In the genomic region with DNA sequence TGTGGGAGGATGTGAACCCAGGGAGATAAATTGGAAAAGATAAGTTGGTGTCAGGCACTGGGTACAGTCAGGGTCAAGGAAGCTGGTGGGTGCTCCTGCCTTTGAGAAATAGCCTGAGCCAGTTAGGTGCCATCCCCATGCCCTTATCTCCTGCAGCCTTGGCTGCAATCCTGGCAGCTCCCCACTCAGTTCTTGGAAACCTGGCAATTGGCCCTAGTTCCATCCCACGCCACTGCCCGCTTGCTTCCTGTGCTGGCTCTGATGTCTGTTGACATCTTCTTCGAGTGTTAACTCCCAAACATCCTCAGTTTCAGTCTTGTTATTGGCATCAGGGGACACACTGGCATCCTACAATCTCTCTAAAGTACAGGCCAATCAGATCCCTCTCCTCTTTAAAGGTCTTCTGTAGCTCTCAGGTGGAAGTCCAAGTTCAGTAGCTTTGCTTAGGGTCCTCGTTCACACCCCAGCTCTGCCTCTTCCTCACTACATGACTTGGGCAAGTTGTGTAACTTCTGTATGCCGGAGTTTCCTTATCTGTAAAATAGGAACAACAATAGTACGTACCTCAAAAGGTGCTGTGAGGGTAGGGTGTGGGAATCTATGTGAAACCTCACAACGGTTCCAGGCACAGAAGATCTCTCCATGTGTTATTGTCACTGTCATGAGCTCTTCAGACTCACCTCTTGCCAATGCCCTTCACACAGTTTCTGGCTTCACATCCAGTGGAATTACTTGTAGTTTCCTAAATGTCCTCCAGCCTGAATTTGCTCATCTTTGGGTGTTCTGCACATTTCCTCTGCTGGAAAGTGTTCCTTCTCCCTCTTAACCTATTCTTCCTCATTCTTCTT, we compare ENCODE assay signal across 8 cellular contexts. TPM values are rescaled to one million over a fixed set of nuclear protein-coding genes. Genes with fewer than 3 reads are reported as not detected.
A peak's percentile ranks its signal among the peaks of the same experiment; 100 is the strongest.
DNase-seq lines count a peak whose midpoint lies in the region; ATAC-seq lines count a peak whose summit lies in the region.

No MANE protein-coding gene starts in this region.

- H3K36me3 ChIP-seq in CD4-positive, alpha-beta memory T cell (ENCODE audit: insufficient read depth, low read length) = no peaks in the 10 kb centered on the region

- H3K27ac ChIP-seq in right cardiac atrium (ENCODE audit: low read length) = peak overlapping the region; percentile 79
- no peak overlapping the region for H3K27ac ChIP-seq in CD4-positive, alpha-beta memory T cell (ENCODE audit: low read depth, low read length)

- peak overlapping the region in 1 of 7 donors; percentile 20 for H3K27ac Mint-ChIP-seq in CD4-positive, alpha-beta memory T cell

- peak overlapping the region in 4 of 8 donors; percentile 29 to 45 (median 35) for H3K4me3 Mint-ChIP-seq in CD4-positive, alpha-beta memory T cell

- intact Hi-C loops in right cardiac atrium (cut with DNase I) = no loop called here
- intact Hi-C loops in CD4-positive, alpha-beta memory T cell (cut with micrococcal nuclease) = no loop called here

- CTCF ChIA-PET in CD4-positive, alpha-beta memory T cell (lab: Charles Lee; ENCODE audit: partially characterized antibody) = interaction anchor here (1.6 kb wide), 1 partner anchor 14 kb away, joined by 4 read pairs; the partner anchor contains the start of gene PRKAR1A

- peaks cover 12 to 21% (median 16%) of the 10 kb centered on the region in 4 donors for H3K4me1 Mint-ChIP-seq in CD4-positive, alpha-beta memory T cell

- WGBS in right cardiac atrium = 23% methylated on average over 7 of the region's 7 CpGs

- H3K27me3 ChIP-seq in right cardiac atrium (ENCODE audit: control insufficient read depth, insufficient read depth) = no peaks in the 10 kb centered on the region
- H3K27me3 ChIP-seq in CD4-positive, alpha-beta memory T cell (ENCODE audit: insufficient read depth, low read length) = no peaks in the 10 kb centered on the region

- no peaks in the 10 kb centered on the region for H3K9me3 Mint-ChIP-seq in CD4-positive, alpha-beta memory T cell

- peak; percentile 26 for ATAC-seq in GM21825 (IDR thresholded peaks at IDR 0.05; ENCODE audit: unreplicated experiment)
- ATAC-seq in right cardiac atrium = peak; percentile 86 to 89

- peaks cover 5% of the 10 kb centered on the region in 2 donors for H3K27me3 Mint-ChIP-seq in CD4-positive, alpha-beta memory T cell

- no peaks in the 10 kb centered on the region for H3K4me1 ChIP-seq in right cardiac atrium (ENCODE audit: control insufficient read depth, insufficient read depth, low read length)
- H3K4me1 ChIP-seq in CD4-positive, alpha-beta memory T cell (ENCODE audit: insufficient read depth, low read length) = peaks cover 14% of the 10 kb centered on the region

- POLR2A ChIA-PET in CD4-positive, alpha-beta memory T cell (lab: Charles Lee; ENCODE audit: partially characterized antibody) = interaction anchor here (0.9 to 1.1 kb wide), 3 partner anchors 11 to 250 kb away, joined by 3 to 8 read pairs (median 3); partner anchors contain the start of gene AMZ2

- peak; percentile 20 for DNase-seq in NOMO-1 treated with DMSO at 0.1 percent for 48 hours (lab: John Stamatoyannopoulos, UW; ENCODE audit: unreplicated experiment)
- peak; percentile 55 to 80 (median 78) for DNase-seq in right cardiac atrium
- no peak for DNase-seq in CD4-positive, alpha-beta memory T cell
- DNase-seq in stimulated activated CD4-positive, alpha-beta T cell treated with anti-CD3 and anti-CD28 coated beads, Interleukin-2, amount 100 ng/mL, for 24 hours = no peak
- no peak for DNase-seq in SW480 (ENCODE audit: low spot score)
- no peak for DNase-seq in middle frontal gyrus (ENCODE audit: extremely low spot score, low spot score)

- no peaks in the 10 kb centered on the region for H3K9me3 ChIP-seq in right cardiac atrium (ENCODE audit: control insufficient read depth, low read length)
- H3K9me3 ChIP-seq in CD4-positive, alpha-beta memory T cell (ENCODE audit: control insufficient read depth in 1 of 2, low read length in 2 of 2) = no peaks in the 10 kb centered on the region

- no peaks in the 10 kb centered on the region for H3K36me3 Mint-ChIP-seq in CD4-positive, alpha-beta memory T cell

- peak overlapping the region; percentile 1; the same call in 1 of the 2 replicates for H3K4me3 ChIP-seq in GM08714 (ENCODE audit: low read length)
- no peak overlapping the region for H3K4me3 ChIP-seq in right cardiac atrium (ENCODE audit: low read length)
- no peak overlapping the region for H3K4me3 ChIP-seq in CD4-positive, alpha-beta memory T cell (ENCODE audit: low read length in 2 of 2)

RNA-seq across cellular contexts. Expression of gene PRKAR1A, which starts 13.5 kb away (rescaled TPM):
- 100 to 1,000 TPM; 545 to 768 (median 595) TPM for total RNA-seq in right cardiac atrium
- polyA plus RNA-seq in right cardiac atrium = 187 TPM
- 100 to 1,000 TPM; 182 to 183 TPM for total RNA-seq in CD4-positive, alpha-beta memory T cell
- 100 to 1,000 TPM; 193 to 220 TPM for polyA plus RNA-seq in CD4-positive, alpha-beta memory T cell

RNA-seq across cellular contexts. Expression of gene WIPI1, which starts 41.4 kb away (rescaled TPM):
- 10 to 100 TPM; 42.6 to 71.3 (median 53.5) TPM for total RNA-seq in right cardiac atrium
- 44.2 TPM for polyA plus RNA-seq in right cardiac atrium
- total RNA-seq in CD4-positive, alpha-beta memory T cell = 10 to 100 TPM; 11.9 to 12.3 TPM
- 1 to 10 TPM; 4.4 to 7.9 TPM for polyA plus RNA-seq in CD4-positive, alpha-beta memory T cell

Comparison
In these comparisons a context has a peak if more than half of its experiments do, and no peak if none do; other contexts are left out.
1. DNase-seq: peak in NOMO-1 treated with DMSO at 0.1 percent for 48 hours (single experiment) and right cardiac atrium (3 of 3); none in CD4-positive, alpha-beta memory T cell (0 of 5), stimulated activated CD4-positive, alpha-beta T cell treated with anti-CD3 and anti-CD28 coated beads, Interleukin-2, amount 100 ng/mL, for 24 hours (0 of 2), SW480 (single experiment) and middle frontal gyrus (single experiment).